ENCODE assay signal across 26 cellular contexts in genomic region chr6:136523196-136523595, GRCh38.
"Had no signal": no experiment of that assay in that cellular context is flagged by ENCODE, and none has a peak within 500 bp of the region (broad histone marks: within the 10 kb centered on the region; RNA-seq: fewer than 3 reads in every experiment).

No MANE protein-coding gene starts in this region.

- H3K27me3 ChIP-seq: left lung, ovary, stomach, testis, transverse colon, uterus had no signal

- H3K36me3 Mint-ChIP-seq: activated CD4-positive, alpha-beta memory T cell treated with anti-CD3 and anti-CD28 coated beads for 36 hours; activated naive CD4-positive, alpha-beta T cell treated with anti-CD3 and anti-CD28 coated beads, Interleukin-2, amount 50 U/mL, for 24 hours; naive thymus-derived CD4-positive, alpha-beta T cell; stimulated activated naive B cell treated with anti-CD40 and anti-IgM and Interleukin-4, amounts not matched to agents 10 μg/mL and 1 μg/mL and 100 μg/mL, for 72 hours had no signal

- H3K4me3 ChIP-seq: heart left ventricle, left lung, lower lobe of right lung, ovary, prostate gland, smooth muscle cell, stomach, testis, transverse colon, uterus had no signal

- ATAC-seq: activated CD4-positive, CD25-positive, alpha-beta regulatory T cell treated with anti-CD3 and anti-CD28 coated beads, Interleukin-2, amount 50 U/mL, for 24 hours; heart left ventricle; left lung; lower lobe of right lung; naive thymus-derived CD4-positive, alpha-beta T cell; stimulated activated naive B cell treated with anti-CD40 and anti-IgM and Interleukin-4, amounts not matched to agents 10 μg/mL and 1 μg/mL and 100 μg/mL, for 72 hours; T-helper 17 cell had no signal

- H3K9me3 ChIP-seq: heart left ventricle, left lung, lower lobe of right lung, ovary, prostate gland, SK-N-SH, stomach, testis, transverse colon, uterus had no signal

- H3K4me3 Mint-ChIP-seq: activated CD4-positive, alpha-beta memory T cell treated with anti-CD3 and anti-CD28 coated beads for 36 hours; activated CD4-positive, alpha-beta T cell treated with anti-CD3 and anti-CD28 coated beads, Interleukin-2, amount 10 ng/mL, durations not matched to agents 24 days and 14 days; activated naive CD4-positive, alpha-beta T cell treated with anti-CD3 and anti-CD28 coated beads, Interleukin-2, amount 50 U/mL, for 24 hours; activated T-cell treated with anti-CD3 and anti-CD28 coated beads, Interleukin-2, amount 50 U/mL, for 24 hours; naive thymus-derived CD4-positive, alpha-beta T cell; stimulated activated naive B cell treated with anti-CD40 and anti-IgM and Interleukin-4, amounts not matched to agents 10 μg/mL and 1 μg/mL and 100 μg/mL, for 72 hours; T-helper 17 cell had no signal

- H3K4me1 ChIP-seq: prostate gland, uterus had no signal

- H3K27ac ChIP-seq: heart left ventricle, left lung, lower lobe of right lung, ovary, prostate gland, stomach, testis, transverse colon, uterus, WERI-Rb-1 had no signal

- H3K36me3 ChIP-seq: heart left ventricle, left lung, lower lobe of right lung, ovary, prostate gland, stomach, transverse colon, uterus, WERI-Rb-1 had no signal

- H3K27ac Mint-ChIP-seq: activated CD4-positive, alpha-beta memory T cell treated with anti-CD3 and anti-CD28 coated beads for 36 hours; activated CD4-positive, alpha-beta T cell treated with anti-CD3 and anti-CD28 coated beads, Interleukin-2, amount 10 ng/mL, durations not matched to agents 24 days and 14 days; activated naive CD4-positive, alpha-beta T cell treated with anti-CD3 and anti-CD28 coated beads, Interleukin-2, amount 50 U/mL, for 24 hours; activated T-cell treated with anti-CD3 and anti-CD28 coated beads, Interleukin-2, amount 50 U/mL, for 24 hours; activated T-helper 2 cell treated with anti-CD3 and anti-CD28 coated beads, Interferon-gamma antibody, Interleukin-2, Interleukin-4, amounts not matched to agents 10 μg/mL and 5 μg/mL and 100 μg/mL, durations not matched to agents 14 hours and 24 hours and 36 hours; naive thymus-derived CD4-positive, alpha-beta T cell; stimulated activated naive B cell treated with anti-CD40 and anti-IgM and Interleukin-4, amounts not matched to agents 10 μg/mL and 1 μg/mL and 100 μg/mL, for 72 hours; T-helper 17 cell had no signal

- H3K9me3 Mint-ChIP-seq: activated CD4-positive, alpha-beta memory T cell treated with anti-CD3 and anti-CD28 coated beads for 36 hours; activated CD4-positive, alpha-beta T cell treated with anti-CD3 and anti-CD28 coated beads, Interleukin-2, amount 10 ng/mL, durations not matched to agents 24 days and 14 days; activated naive CD4-positive, alpha-beta T cell treated with anti-CD3 and anti-CD28 coated beads, Interleukin-2, amount 50 U/mL, for 24 hours; activated T-cell treated with anti-CD3 and anti-CD28 coated beads, Interleukin-2, amount 50 U/mL, for 24 hours; activated T-helper 2 cell treated with anti-CD3 and anti-CD28 coated beads, Interferon-gamma antibody, Interleukin-2, Interleukin-4, amounts not matched to agents 10 μg/mL and 5 μg/mL and 100 μg/mL, durations not matched to agents 14 hours and 24 hours and 36 hours; naive thymus-derived CD4-positive, alpha-beta T cell; stimulated activated naive B cell treated with anti-CD40 and anti-IgM and Interleukin-4, amounts not matched to agents 10 μg/mL and 1 μg/mL and 100 μg/mL, for 72 hours had no signal

- DNase-seq: activated CD4-positive, alpha-beta memory T cell treated with anti-CD3 and anti-CD28 coated beads for 36 hours; activated CD4-positive, alpha-beta T cell treated with anti-CD3 and anti-CD28 coated beads, Interleukin-2, amount 10 ng/mL, durations not matched to agents 24 days and 14 days; activated CD8-positive, alpha-beta memory T cell treated with anti-CD3 and anti-CD28 coated beads, Interleukin-2, amount 50 U/mL, for 4 hours; activated T-cell treated with anti-CD3 and anti-CD28 coated beads, Interleukin-2, amount 50 U/mL, for 24 hours; cortex of kidney; heart left ventricle; kidney glomerular epithelial cell; left lung; lower lobe of right lung; naive thymus-derived CD4-positive, alpha-beta T cell; ovary; SK-N-SH; stimulated activated CD4-positive, alpha-beta T cell treated with anti-CD3 and anti-CD28 coated beads, Interleukin-1b, Interleukin-23, amount 100 ng/mL, for 48 hours; stimulated activated naive B cell treated with anti-CD40 and anti-IgM and Interleukin-4, amounts not matched to agents 10 μg/mL and 1 μg/mL and 100 μg/mL, for 72 hours; stomach; T-helper 17 cell; T1000; testis; transverse colon; uterus; WERI-Rb-1 had no signal
